In the genomic region with DNA sequence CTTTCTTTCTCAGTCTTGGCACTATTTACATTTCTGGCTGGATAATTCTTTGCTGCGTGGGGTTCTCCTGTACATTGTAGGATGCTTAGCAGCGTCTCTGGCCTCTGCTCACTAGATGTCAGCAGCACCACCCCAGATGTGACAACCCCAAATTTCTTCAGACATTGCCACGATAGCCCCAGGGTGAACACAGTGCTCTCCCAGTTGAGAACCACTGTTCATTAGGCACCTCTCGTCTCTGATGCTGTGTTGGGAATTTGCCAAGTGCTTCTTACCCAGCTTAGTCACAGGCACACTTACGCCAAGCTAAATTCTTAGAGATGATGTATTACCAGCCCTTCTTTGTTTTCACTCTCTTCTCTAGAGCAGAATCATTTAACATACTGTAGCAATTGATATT, we compare ENCODE assay signal across 1 cellular context.
A peak's percentile ranks its signal among the peaks of the same experiment; 100 is the strongest.
TF ChIP-seq lines count a peak whose summit lies in the region.

No MANE protein-coding gene starts in this region.

TF ChIP-seq in K562, 482 proteins besides CTCF, POLR2A, EP300 and RAD21:
- TF ChIP-seq NFIC (IDR thresholded peaks at IDR 0.05) (peak; percentile 23; the same call in 1 of the 2 replicates), SMAD3 (CRISPR knock-in tag; conservative IDR thresholded peaks at IDR 0.05) (no peak)
